In genomic region chr17:45660474-45660873, GRCh38 we compare ENCODE assay signal across 3 cellular contexts.
TF ChIP-seq lines count a peak whose summit lies in the region.

No MANE protein-coding gene starts in this region.

TF ChIP-seq in SK-N-SH, 30 proteins besides CTCF, POLR2A, EP300 and RAD21 (continued from another document):
- TF ChIP-seq REST (IDR thresholded peaks at IDR 0.05; ENCODE audit: low read depth, low read length) (peak; percentile 86), RCOR1 (IDR thresholded peaks at IDR 0.05; ENCODE audit: low read length) (no peak)

TF ChIP-seq in SK-N-SH treated with all-trans-retinoic acid at 6 μM for 48 hours, 23 proteins besides CTCF, POLR2A, EP300 and RAD21 (continued from another document):
- TF ChIP-seq TCF4 (CRISPR knock-in tag; IDR thresholded peaks at IDR 0.05; ENCODE audit: borderline replicate concordance) (no peak), SNAI2 (CRISPR knock-in tag; IDR thresholded peaks at IDR 0.05) (no peak), GLIS3 (CRISPR knock-in tag; IDR thresholded peaks at IDR 0.05) (no peak), RARB (CRISPR knock-in tag; IDR thresholded peaks at IDR 0.05) (no peak), ESRRG (CRISPR knock-in tag; IDR thresholded peaks at IDR 0.05) (no peak), PPARA (CRISPR knock-in tag; IDR thresholded peaks at IDR 0.05; ENCODE audit: borderline replicate concordance) (no peak), PATZ1 (CRISPR knock-in tag; IDR thresholded peaks at IDR 0.05; ENCODE audit: borderline replicate concordance) (no peak), ISL1 (CRISPR knock-in tag; IDR thresholded peaks at IDR 0.05) (no peak), TOX (CRISPR knock-in tag; IDR thresholded peaks at IDR 0.05; ENCODE audit: borderline replicate concordance) (no peak), ZC3H10 (CRISPR knock-in tag; IDR thresholded peaks at IDR 0.05) (no peak), CSDC2 (CRISPR knock-in tag; IDR thresholded peaks at IDR 0.05) (no peak), ARNTL (CRISPR knock-in tag; IDR thresholded peaks at IDR 0.05; ENCODE audit: borderline replicate concordance, low read depth) (no peak), ZNF565 (CRISPR knock-in tag; conservative IDR thresholded peaks at IDR 0.05; ENCODE audit: low read depth) (no peak), CSRNP3 (CRISPR knock-in tag; IDR thresholded peaks at IDR 0.05) (no peak), OSR1 (CRISPR knock-in tag; IDR thresholded peaks at IDR 0.05) (no peak)

TF ChIP-seq in GM12878, 131 proteins besides CTCF, POLR2A, EP300 and RAD21 (continued from another document):
- TF ChIP-seq ZBTB4 (CRISPR knock-in tag; IDR thresholded peaks at IDR 0.05) (no peak), BRCA1 (IDR thresholded peaks at IDR 0.05; ENCODE audit: low read depth, low read length) (no peak)
